Comparison of ENCODE assay signal across 19 cellular contexts in genomic region chr10:75276029-75276872, GRCh38. TPM values are rescaled to one million over a fixed set of nuclear protein-coding genes. Genes with fewer than 3 reads are reported as not detected.
DNase-seq lines count a peak whose midpoint lies in the region; ATAC-seq and TF ChIP-seq lines count a peak whose summit lies in the region.
"Had no signal": no experiment of that assay in that cellular context is flagged by ENCODE, and none has a peak within 500 bp of the region (broad histone marks: within the 10 kb centered on the region; RNA-seq: fewer than 3 reads in every experiment).

No MANE protein-coding gene starts in this region.

- peaks cover 0 to 25% (median 0%) of the 10 kb centered on the region in 3 donors for H3K4me1 ChIP-seq in gastroesophageal sphincter
- H3K4me1 ChIP-seq in mucosa of stomach (ENCODE audit: control insufficient read depth, insufficient read depth, low read length): peaks cover 18% of the 10 kb centered on the region
- peaks cover 11% of the 10 kb centered on the region for H3K4me1 ChIP-seq in upper lobe of right lung

- TF ChIP-seq POLR2A in gastroesophageal sphincter (IDR thresholded peaks at IDR 0.05): no peak

- TF ChIP-seq EP300 in gastroesophageal sphincter (IDR thresholded peaks at IDR 0.05): no peak

- H3K36me3 ChIP-seq in gastroesophageal sphincter (no peaks in the 10 kb centered on the region), mucosa of stomach (ENCODE audit: control insufficient read depth, insufficient read depth, low read length) (no peaks in the 10 kb centered on the region), upper lobe of right lung (no peaks in the 10 kb centered on the region)

- no peaks in the 10 kb centered on the region for H3K4me1 Mint-ChIP-seq in activated CD8-positive, alpha-beta T cell treated with anti-CD3 and anti-CD28 coated beads for 36 hours (ENCODE audit: low read depth)
- no peaks in the 10 kb centered on the region for H3K4me1 Mint-ChIP-seq in activated CD8-positive, alpha-beta T cell treated with anti-CD3 and anti-CD28 coated beads, Interleukin-2, amount 10 ng/mL, durations not matched to agents 7 days and 5 days (ENCODE audit: low read depth)
- H3K4me1 Mint-ChIP-seq: T-cell had no signal

- DNase-seq in activated CD8-positive, alpha-beta T cell treated with anti-CD3 and anti-CD28 coated beads for 36 hours: no peak
- DNase-seq in activated CD8-positive, alpha-beta T cell treated with anti-CD3 and anti-CD28 coated beads, Interleukin-2, amount 10 ng/mL, durations not matched to agents 7 days and 5 days: no peak
- DNase-seq in upper lobe of right lung: peak; percentile 77
- no peak for DNase-seq in GM03348 (ENCODE audit: low spot score)
- DNase-seq in SIG-M5 (lab: John Stamatoyannopoulos, UW): no peak
- no peak for DNase-seq in NCI-H2107 treated with DMSO at 0.1 percent for 48 hours (lab: John Stamatoyannopoulos, UW; ENCODE audit: unreplicated experiment)
- DNase-seq: activated CD8-positive, alpha-beta memory T cell treated with anti-CD3 and anti-CD28 coated beads, Interleukin-2, amount 50 U/mL, for 4 hours; activated naive CD4-positive, alpha-beta T cell treated with anti-CD3 and anti-CD28 coated beads for 36 hours; effector memory CD4-positive, alpha-beta T cell; Kasumi-1; NCI-H1436; NCI-H524 treated with DMSO at 0.1 percent for 48 hours; occipital lobe; stimulated activated CD4-positive, alpha-beta T cell treated with anti-CD3 and anti-CD28 coated beads, Interleukin-12 subunit alpha, Interleukin-12 subunit beta, amount 100 ng/mL, for 4 hours; T-cell had no signal

- no peaks in the 10 kb centered on the region for H3K9me3 Mint-ChIP-seq in activated CD8-positive, alpha-beta T cell treated with anti-CD3 and anti-CD28 coated beads for 36 hours
- no peaks in the 10 kb centered on the region for H3K9me3 Mint-ChIP-seq in activated CD8-positive, alpha-beta T cell treated with anti-CD3 and anti-CD28 coated beads, Interleukin-2, amount 10 ng/mL, durations not matched to agents 7 days and 5 days (ENCODE audit: insufficient read depth)
- H3K9me3 Mint-ChIP-seq: activated naive CD4-positive, alpha-beta T cell treated with anti-CD3 and anti-CD28 coated beads for 36 hours; T-cell had no signal

- WGBS in gastroesophageal sphincter (ENCODE audit: low coverage in 1 of 2), 2 donors: 72 to 78% methylated on average over 13 to 25 of the region's 46 CpGs

- H3K27ac ChIP-seq in gastroesophageal sphincter: no peak overlapping the region
- H3K27ac ChIP-seq in upper lobe of right lung: no peak overlapping the region
- H3K27ac ChIP-seq: body of pancreas, HL-60 had no signal

- H3K4me3 ChIP-seq in gastroesophageal sphincter (peak overlapping the region in 1 of 2 donors; percentile 26), mucosa of stomach (ENCODE audit: low read length) (peak overlapping the region; percentile 19), upper lobe of right lung (peak overlapping the region; percentile 38)
- H3K4me3 ChIP-seq: body of pancreas had no signal

- POLR2A ChIA-PET in activated CD8-positive, alpha-beta T cell treated with anti-CD3 and anti-CD28 coated beads for 36 hours (lab: Charles Lee): no interaction called here
- POLR2A ChIA-PET in activated CD8-positive, alpha-beta T cell treated with anti-CD3 and anti-CD28 coated beads, Interleukin-2, amount 10 ng/mL, durations not matched to agents 7 days and 5 days (lab: Charles Lee): no interaction called here

- peak overlapping the region; percentile 88 for H3K9ac ChIP-seq in mucosa of stomach (ENCODE audit: low read length)

- H3K4me3 Mint-ChIP-seq in activated CD8-positive, alpha-beta T cell treated with anti-CD3 and anti-CD28 coated beads for 36 hours: no peak overlapping the region
- H3K4me3 Mint-ChIP-seq in activated CD8-positive, alpha-beta T cell treated with anti-CD3 and anti-CD28 coated beads, Interleukin-2, amount 10 ng/mL, durations not matched to agents 7 days and 5 days: no peak overlapping the region
- H3K4me3 Mint-ChIP-seq: activated naive CD4-positive, alpha-beta T cell treated with anti-CD3 and anti-CD28 coated beads for 36 hours; T-cell had no signal

- intact Hi-C loops in activated CD8-positive, alpha-beta T cell treated with anti-CD3 and anti-CD28 coated beads for 36 hours (cut with micrococcal nuclease): no loop called here
- intact Hi-C loops in upper lobe of right lung (cut with DNase I): no loop called here

- H3K27me3 Mint-ChIP-seq in activated CD8-positive, alpha-beta T cell treated with anti-CD3 and anti-CD28 coated beads for 36 hours: peaks cover 5% of the 10 kb centered on the region
- H3K27me3 Mint-ChIP-seq in activated CD8-positive, alpha-beta T cell treated with anti-CD3 and anti-CD28 coated beads, Interleukin-2, amount 10 ng/mL, durations not matched to agents 7 days and 5 days (ENCODE audit: low read depth): peaks cover 11% of the 10 kb centered on the region

- no peak for TF ChIP-seq CTCF in activated CD8-positive, alpha-beta T cell treated with anti-CD3 and anti-CD28 coated beads for 36 hours (IDR thresholded peaks at IDR 0.05)
- TF ChIP-seq CTCF in gastroesophageal sphincter (IDR thresholded peaks at IDR 0.05) (no peak), upper lobe of right lung (IDR thresholded peaks at IDR 0.05) (no peak)

- CTCF ChIA-PET in activated CD8-positive, alpha-beta T cell treated with anti-CD3 and anti-CD28 coated beads for 36 hours (lab: Charles Lee): no interaction called here
- CTCF ChIA-PET in activated CD8-positive, alpha-beta T cell treated with anti-CD3 and anti-CD28 coated beads, Interleukin-2, amount 10 ng/mL, durations not matched to agents 7 days and 5 days (lab: Charles Lee): no interaction called here

- ATAC-seq in activated CD8-positive, alpha-beta T cell treated with anti-CD3 and anti-CD28 coated beads for 36 hours: peak; percentile 34
- no peak for ATAC-seq in activated CD8-positive, alpha-beta T cell treated with anti-CD3 and anti-CD28 coated beads, Interleukin-2, amount 10 ng/mL, durations not matched to agents 7 days and 5 days
- peak; percentile 20 for ATAC-seq in gastroesophageal sphincter
- peak; percentile 78 for ATAC-seq in upper lobe of right lung
- ATAC-seq: body of pancreas, T-cell had no signal

- H3K9me3 ChIP-seq in gastroesophageal sphincter (no peaks in the 10 kb centered on the region), mucosa of stomach (ENCODE audit: control insufficient read depth, low read length) (no peaks in the 10 kb centered on the region), upper lobe of right lung (no peaks in the 10 kb centered on the region)
- H3K9me3 ChIP-seq: body of pancreas had no signal

- no peaks in the 10 kb centered on the region for H3K36me3 Mint-ChIP-seq in activated CD8-positive, alpha-beta T cell treated with anti-CD3 and anti-CD28 coated beads for 36 hours (ENCODE audit: low read depth)
- no peaks in the 10 kb centered on the region for H3K36me3 Mint-ChIP-seq in activated CD8-positive, alpha-beta T cell treated with anti-CD3 and anti-CD28 coated beads, Interleukin-2, amount 10 ng/mL, durations not matched to agents 7 days and 5 days (ENCODE audit: low read depth)
- H3K36me3 Mint-ChIP-seq: T-cell had no signal

- no peaks in the 10 kb centered on the region for H3K27me3 ChIP-seq in gastroesophageal sphincter
- no peaks in the 10 kb centered on the region for H3K27me3 ChIP-seq in mucosa of stomach (ENCODE audit: control insufficient read depth, insufficient read depth, low read length)
- no peaks in the 10 kb centered on the region for H3K27me3 ChIP-seq in upper lobe of right lung
- H3K27me3 ChIP-seq: body of pancreas had no signal

- H3K27ac Mint-ChIP-seq in activated CD8-positive, alpha-beta T cell treated with anti-CD3 and anti-CD28 coated beads for 36 hours: no peak overlapping the region
- no peak overlapping the region for H3K27ac Mint-ChIP-seq in activated CD8-positive, alpha-beta T cell treated with anti-CD3 and anti-CD28 coated beads, Interleukin-2, amount 10 ng/mL, durations not matched to agents 7 days and 5 days
- H3K27ac Mint-ChIP-seq: activated naive CD4-positive, alpha-beta T cell treated with anti-CD3 and anti-CD28 coated beads for 36 hours; T-cell had no signal

RNA-seq across cellular contexts. Expression of gene COMTD1, which starts 40.5 kb away (rescaled TPM):
- total RNA-seq in activated CD8-positive, alpha-beta T cell treated with anti-CD3 and anti-CD28 coated beads for 36 hours: 10 to 100 TPM; 54.5 to 58.1 TPM
- total RNA-seq in activated CD8-positive, alpha-beta T cell treated with anti-CD3 and anti-CD28 coated beads, Interleukin-2, amount 10 ng/mL, durations not matched to agents 7 days and 5 days: 10 to 100 TPM; 58.6 to 62.5 TPM
- total RNA-seq in gastroesophageal sphincter: 10 to 100 TPM; 15.3 to 25.8 (median 21.6) TPM
- total RNA-seq in upper lobe of right lung: 21.8 TPM
